ENCODE assay signal across 8 cellular contexts in genomic region chr15:75453703-75454470, GRCh38.
A peak's percentile ranks its signal among the peaks of the same experiment; 100 is the strongest.
DNase-seq lines count a peak whose midpoint lies in the region; ATAC-seq and FAIRE-seq lines count a peak whose summit lies in the region.

No MANE protein-coding gene starts in this region.

- peak; percentile 98 for FAIRE-seq in islet of Langerhans (lab: Jason Lieb, UNC)

- DNase-seq in AML-193 (lab: John Stamatoyannopoulos, UW) (peak; percentile 98), NCI-H446 treated with DMSO at 0.1 percent for 48 hours (lab: John Stamatoyannopoulos, UW) (peak; percentile 99), cerebellar nuclear complex (lab: John Stamatoyannopoulos, UW) (peak; percentile 98)
- peak; percentile 96 for DNase-seq in activated CD4-positive, CD25-positive, alpha-beta regulatory T cell treated with anti-CD3 and anti-CD28 coated beads, Interleukin-2, amount 50 U/mL, for 72 hours
- peak; percentile 93 for DNase-seq in stimulated activated CD4-positive, alpha-beta T cell treated with anti-CD3 and anti-CD28 coated beads, Interleukin-12 subunit alpha, Interleukin-12 subunit beta, amount 100 ng/mL, for 24 hours (ENCODE audit: low read depth in 2 of 2)

- peak; percentile 26 for ATAC-seq in GM19043 (IDR thresholded peaks at IDR 0.05; ENCODE audit: low read depth, unreplicated experiment)
- ATAC-seq in HG03354 (IDR thresholded peaks at IDR 0.05; ENCODE audit: poor library complexity, severe bottlenecking, unreplicated experiment), result peak; percentile 39

Comparison
In these comparisons a context has a peak if more than half of its experiments do, and no peak if none do; other contexts are left out.
1. Peak in every context shown above with its lines: DNase-seq and ATAC-seq.